Comparison of ENCODE assay signal across 1 cellular context in genomic region chr1:182614796-182615451, GRCh38.
TF ChIP-seq lines count a peak whose summit lies in the region.

No MANE protein-coding gene starts in this region.

TF ChIP-seq in endothelial cell of umbilical vein, 7 proteins besides CTCF, POLR2A, EP300 and RAD21 (continued from another document):
- TF ChIP-seq POLR2AphosphoS5 (IDR thresholded peaks at IDR 0.05; ENCODE audit: insufficient read depth, low read depth, low read length) = peak; percentile 13
TF ChIP-seq in endothelial cell of umbilical vein: peak in this region for 1.
